ENCODE assay signal across 20 cellular contexts in genomic region chr11:34167961-34168360, GRCh38.
DNase-seq lines count a peak whose midpoint lies in the region; FAIRE-seq and TF ChIP-seq lines count a peak whose summit lies in the region.
"Had no signal": no experiment of that assay in that cellular context is flagged by ENCODE, and none has a peak within 500 bp of the region (broad histone marks: within the 10 kb centered on the region; RNA-seq: fewer than 3 reads in every experiment).

No MANE protein-coding gene starts in this region.

- H3K27me3 ChIP-seq in osteoblast (ENCODE audit: insufficient read depth, low read length): no peaks in the 10 kb centered on the region

- H3K4me3 ChIP-seq in kidney (ENCODE audit: low read length in 2 of 2) (no peak overlapping the region), osteoblast (ENCODE audit: insufficient read depth, low read length) (no peak overlapping the region)

- H3K4me1 ChIP-seq in kidney (ENCODE audit: control insufficient read depth in 1 of 2, insufficient read depth in 1 of 2, low read depth in 1 of 2, low read length in 2 of 2) (no peaks in the 10 kb centered on the region), osteoblast (ENCODE audit: insufficient read depth, low read length) (no peaks in the 10 kb centered on the region)

- H3K9me3 ChIP-seq in kidney (ENCODE audit: control insufficient read depth in 1 of 2, low read length in 2 of 2): no peaks in the 10 kb centered on the region
- no peaks in the 10 kb centered on the region for H3K9me3 ChIP-seq in osteoblast (ENCODE audit: low read depth, low read length)

- H3K36me3 ChIP-seq in kidney (ENCODE audit: control insufficient read depth in 1 of 2, insufficient read depth in 2 of 2, low read length in 2 of 2) (peaks cover 14 to 17% of the 10 kb centered on the region in 2 donors), osteoblast (ENCODE audit: insufficient read depth, low read length) (no peaks in the 10 kb centered on the region)

- 0 out of 2 replicates have a peak overlapping the region, but pooled peaks have one; percentile 51 for H3K27ac ChIP-seq in 22Rv1
- peak overlapping the region; percentile 98 for H3K27ac ChIP-seq in VCaP
- H3K27ac ChIP-seq in kidney (ENCODE audit: low read depth in 2 of 2, low read length in 2 of 2): no peak overlapping the region
- H3K27ac ChIP-seq in osteoblast (ENCODE audit: low read depth, low read length): no peak overlapping the region

- peaks cover 8% of the 10 kb centered on the region for H4K20me1 ChIP-seq in osteoblast (ENCODE audit: insufficient read depth, low read length)

- no peaks in the 10 kb centered on the region for H3K79me2 ChIP-seq in osteoblast (ENCODE audit: insufficient read depth, low read length)

- no peak for TF ChIP-seq CTCF in 22Rv1 (IDR thresholded peaks at IDR 0.05)
- no peak for TF ChIP-seq CTCF in VCaP (conservative IDR thresholded peaks at IDR 0.05)
- no peak for TF ChIP-seq CTCF in kidney (IDR thresholded peaks at IDR 0.05; ENCODE audit: borderline replicate concordance, extremely low read depth, insufficient read depth)
- no peak for TF ChIP-seq CTCF in osteoblast (IDR thresholded peaks at IDR 0.05; ENCODE audit: extremely low read depth, low read depth, low read length)

- no peak overlapping the region for H3K9ac ChIP-seq in kidney (ENCODE audit: low read length in 2 of 2)

- H3K4me2 ChIP-seq in osteoblast (ENCODE audit: insufficient read depth, low read length): no peak overlapping the region

- DNase-seq in kidney: peak; percentile 66
- peak; percentile 65 for DNase-seq in osteoblast (ENCODE audit: insufficient read length, low spot score, missing footprints)
- DNase-seq in CD1c-positive myeloid dendritic cell (ENCODE audit: extremely low spot score): no peak
- no peak for DNase-seq in NCI-H2081 treated with DMSO at 0.1 percent for 48 hours (lab: John Stamatoyannopoulos, UW)
- no peak for DNase-seq in stimulated activated CD8-positive, alpha-beta memory T cell treated with anti-CD3 and anti-CD28 coated beads, Interleukin-4, amount 100 ng/mL, for 48 hours
- no peak for DNase-seq in activated CD4-positive, CD25-positive, alpha-beta regulatory T cell (lab: John Stamatoyannopoulos, UW)
- DNase-seq: C1 segment of cervical spinal cord; CD8-positive, alpha-beta T cell; COR-L47; DMS153; DMS79 treated with DMSO at 0.1 percent for 48 hours; EL; GOT3; H9 had no signal

- FAIRE-seq in kidney (lab: Jason Lieb, UNC): no peak
- FAIRE-seq: A204.1, D721Med, G401.6, GM12891 had no signal

- intact Hi-C loops in kidney (cut with DNase I): no loop called here

- no peak overlapping the region for H2AFZ ChIP-seq in osteoblast (ENCODE audit: low read length)

Comparison
In these comparisons a context has a peak if more than half of its experiments do, and no peak if none do; other contexts are left out.
1. H3K27ac ChIP-seq: peak in 22Rv1 (single experiment) and VCaP (single experiment); none in kidney (0 of 2) and osteoblast (single experiment).
2. DNase-seq: peak in kidney (single experiment) and osteoblast (single experiment); none in CD1c-positive myeloid dendritic cell (single experiment), NCI-H2081 treated with DMSO at 0.1 percent for 48 hours (single experiment), stimulated activated CD8-positive, alpha-beta memory T cell treated with anti-CD3 and anti-CD28 coated beads, Interleukin-4, amount 100 ng/mL, for 48 hours (single experiment) and activated CD4-positive, CD25-positive, alpha-beta regulatory T cell (0 of 4).